Comparison of ENCODE assay signal across 6 cellular contexts in the genomic region with DNA sequence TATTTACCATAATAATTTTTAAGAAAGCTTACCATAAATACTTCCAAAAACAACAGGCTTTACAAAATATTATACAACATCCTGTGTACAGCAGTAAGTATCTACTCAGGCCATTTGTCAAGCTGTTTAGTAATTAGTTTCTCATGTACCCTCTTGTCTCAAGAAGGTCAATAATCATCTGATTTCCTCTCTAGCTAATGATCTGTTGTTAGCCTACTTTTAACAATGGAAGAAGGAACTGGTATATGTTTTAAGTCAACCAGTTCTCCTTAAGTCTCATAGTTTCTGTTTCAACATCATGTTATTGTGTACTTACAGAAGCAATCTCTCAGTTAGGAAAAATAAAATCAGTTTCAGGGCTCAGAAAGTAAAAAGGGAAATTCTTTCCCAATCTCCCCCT.
DNase-seq lines count a peak whose midpoint lies in the region; ATAC-seq, FAIRE-seq and TF ChIP-seq lines count a peak whose summit lies in the region.
"Not testable (repeated sequence)": the region's sequence is repeated elsewhere in the genome, so short reads cannot be mapped to it uniquely, and the experiment has no call there.

No MANE protein-coding gene starts in this region.

- not testable (repeated sequence) for TF ChIP-seq CTCF in astrocyte (IDR thresholded peaks at IDR 0.05; ENCODE audit: insufficient read depth, low read depth, low read length)

- H3K27me3 ChIP-seq in BLaER1 treated with 17β-estradiol and CSF1 and Interleukin-3, amounts not matched to agents 10 nM and 100 nM; astrocyte (ENCODE audit: insufficient read depth, low read length): not testable (repeated sequence)

- FAIRE-seq in astrocyte (lab: Jason Lieb, UNC) (peak; percentile 92), islet of Langerhans (lab: Jason Lieb, UNC) (peak; percentile 47)

- H3K9ac ChIP-seq in BLaER1 treated with 17β-estradiol and CSF1 and Interleukin-3, amounts not matched to agents 10 nM and 100 nM; astrocyte (ENCODE audit: low read length): not testable (repeated sequence)

- H3K4me1 Mint-ChIP-seq in astrocyte (ENCODE audit: low read depth, unreplicated experiment); stimulated activated memory B cell treated with anti-CD40 and anti-IgM and Interleukin-4, amounts not matched to agents 10 μg/mL and 1 μg/mL and 100 μg/mL, for 72 hours: not testable (repeated sequence)

- H3K36me3 Mint-ChIP-seq in astrocyte (ENCODE audit: low read depth, unreplicated experiment), result not testable (repeated sequence)
- peaks cover 28% of the 10 kb centered on the region for H3K36me3 Mint-ChIP-seq in stimulated activated memory B cell treated with anti-CD40 and anti-IgM and Interleukin-4, amounts not matched to agents 10 μg/mL and 1 μg/mL and 100 μg/mL, for 72 hours

- H3K79me2 ChIP-seq in astrocyte (ENCODE audit: insufficient read depth, low read length), result not testable (repeated sequence)

- H2AFZ ChIP-seq in astrocyte (ENCODE audit: low read depth, low read length), result not testable (repeated sequence)

- not testable (repeated sequence) for H3K9me3 ChIP-seq in BLaER1 treated with 17β-estradiol and CSF1 and Interleukin-3, amounts not matched to agents 10 nM and 100 nM (replicated peaks in 1 of 11); astrocyte (ENCODE audit: insufficient read depth, low read depth, low read length)

- ATAC-seq in GM21423 (IDR thresholded peaks at IDR 0.05; ENCODE audit: unreplicated experiment) (peak; percentile 51), HG03460 (IDR thresholded peaks at IDR 0.05; ENCODE audit: unreplicated experiment) (peak; percentile 44)
- peak; percentile 24 for ATAC-seq in stimulated activated memory B cell treated with anti-CD40 and anti-IgM and Interleukin-4, amounts not matched to agents 10 μg/mL and 1 μg/mL and 100 μg/mL, for 72 hours

- H3K27ac ChIP-seq in BLaER1 treated with 17β-estradiol and CSF1 and Interleukin-3, amounts not matched to agents 10 nM and 100 nM, result peak overlapping the region in 7 of 11 experiments; percentile 27 to 69 (median 63); a peak in 11 of 22 replicates
- not testable (repeated sequence) for H3K27ac ChIP-seq in astrocyte (ENCODE audit: low read depth, low read length)

- not testable (repeated sequence) for H3K27ac Mint-ChIP-seq in astrocyte (ENCODE audit: unreplicated experiment); stimulated activated memory B cell treated with anti-CD40 and anti-IgM and Interleukin-4, amounts not matched to agents 10 μg/mL and 1 μg/mL and 100 μg/mL, for 72 hours

- peak overlapping the region in 3 of 11 experiments; percentile 46 to 65 (median 62); a peak in 6 of 22 replicates for H3K4me2 ChIP-seq in BLaER1 treated with 17β-estradiol and CSF1 and Interleukin-3, amounts not matched to agents 10 nM and 100 nM
- not testable (repeated sequence) for H3K4me2 ChIP-seq in astrocyte (ENCODE audit: low read length)

- not testable (repeated sequence) for H3K4me3 Mint-ChIP-seq in astrocyte (ENCODE audit: unreplicated experiment); stimulated activated memory B cell treated with anti-CD40 and anti-IgM and Interleukin-4, amounts not matched to agents 10 μg/mL and 1 μg/mL and 100 μg/mL, for 72 hours

- not testable (repeated sequence) for DNase-seq in astrocyte (ENCODE audit: low read depth)

- not testable (repeated sequence) for H4K20me1 ChIP-seq in BLaER1 treated with 17β-estradiol and CSF1 and Interleukin-3, amounts not matched to agents 10 nM and 100 nM; astrocyte (ENCODE audit: insufficient read depth, low read length)

- not testable (repeated sequence) for H3K27me3 Mint-ChIP-seq in astrocyte (ENCODE audit: low read depth, unreplicated experiment); stimulated activated memory B cell treated with anti-CD40 and anti-IgM and Interleukin-4, amounts not matched to agents 10 μg/mL and 1 μg/mL and 100 μg/mL, for 72 hours

- peaks cover 32 to 60% (median 43%) of the 10 kb centered on the region in 11 experiments for H3K36me3 ChIP-seq in BLaER1 treated with 17β-estradiol and CSF1 and Interleukin-3, amounts not matched to agents 10 nM and 100 nM
- H3K36me3 ChIP-seq in astrocyte (ENCODE audit: insufficient read depth, low read length), result not testable (repeated sequence)

- not testable (repeated sequence) for H3K4me3 ChIP-seq in BLaER1 treated with 17β-estradiol and CSF1 and Interleukin-3, amounts not matched to agents 10 nM and 100 nM; astrocyte (ENCODE audit: insufficient read depth, low read depth, low read length)

- H3K4me1 ChIP-seq in BLaER1 treated with 17β-estradiol and CSF1 and Interleukin-3, amounts not matched to agents 10 nM and 100 nM, result peaks cover 6 to 23% (median 14%) of the 10 kb centered on the region in 10 experiments
- not testable (repeated sequence) for H3K4me1 ChIP-seq in astrocyte (ENCODE audit: insufficient read depth, low read length)

- not testable (repeated sequence) for H3K9me3 Mint-ChIP-seq in astrocyte (ENCODE audit: unreplicated experiment); stimulated activated memory B cell treated with anti-CD40 and anti-IgM and Interleukin-4, amounts not matched to agents 10 μg/mL and 1 μg/mL and 100 μg/mL, for 72 hours
